In the genomic region with DNA sequence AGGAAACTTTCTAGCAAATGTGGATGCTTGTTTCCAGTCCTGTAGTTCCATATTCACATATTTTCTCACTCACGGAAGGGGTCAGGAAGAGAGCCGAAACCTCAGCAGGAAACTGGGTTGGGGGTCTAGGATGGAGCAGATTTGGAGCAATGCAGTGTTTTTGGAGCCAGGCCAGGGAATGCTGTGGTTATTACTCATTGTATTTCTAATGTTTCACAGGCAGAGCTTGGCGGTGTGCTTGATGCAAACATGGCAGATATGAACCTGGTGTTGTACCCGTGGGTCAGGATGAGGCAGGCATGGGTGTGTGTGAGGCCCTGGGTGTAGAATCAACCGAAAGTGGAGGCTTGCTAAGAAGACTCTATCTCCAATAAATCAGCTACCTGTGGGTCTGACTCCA, we compare ENCODE assay signal across 16 cellular contexts. TPM values are rescaled to one million over a fixed set of nuclear protein-coding genes. Genes with fewer than 3 reads are reported as not detected.
DNase-seq lines count a peak whose midpoint lies in the region; ATAC-seq and TF ChIP-seq lines count a peak whose summit lies in the region.
"Had no signal": no experiment of that assay in that cellular context is flagged by ENCODE, and none has a peak within 500 bp of the region (broad histone marks: within the 10 kb centered on the region; RNA-seq: fewer than 3 reads in every experiment).

No MANE protein-coding gene starts in this region.

- H3K9me3 Mint-ChIP-seq in natural killer cell = no peaks in the 10 kb centered on the region
- H3K9me3 Mint-ChIP-seq: activated T-cell treated with anti-CD3 and anti-CD28 coated beads, Interleukin-2, amount 50 U/mL, for 4 hours; brain had no signal

- ATAC-seq in natural killer cell = no peak
- ATAC-seq: activated CD4-positive, alpha-beta T cell treated with anti-CD3 and anti-CD28 coated beads for 36 hours; activated T-cell treated with anti-CD3 and anti-CD28 coated beads, Interleukin-2, amount 50 U/mL, for 4 hours; mucosa of descending colon had no signal

- TF ChIP-seq CTCF in epithelial cell of esophagus (IDR thresholded peaks at IDR 0.05; ENCODE audit: insufficient read depth, low read depth, low read length, missing control alignments) (no peak), natural killer cell (IDR thresholded peaks at IDR 0.05) (no peak), spleen (IDR thresholded peaks at IDR 0.05 in 8 of 11, conservative IDR thresholded peaks at IDR 0.05 in 3 of 11) (no peak)

- no peak for TF ChIP-seq POLR2A in spleen (IDR thresholded peaks at IDR 0.05)

- H3K27ac Mint-ChIP-seq in natural killer cell = peak overlapping the region; percentile 97 to 99
- H3K27ac Mint-ChIP-seq: activated CD4-positive, alpha-beta T cell treated with anti-CD3 and anti-CD28 coated beads for 36 hours; brain had no signal

- intact Hi-C loops in natural killer cell (cut with micrococcal nuclease) = no loop called here
- intact Hi-C loops in spleen (cut with DNase I; ENCODE audit: low total_unique reads) = no loop called here

- H3K9me3 ChIP-seq in SJSA1 (replicated peaks) = no peaks in the 10 kb centered on the region
- no peaks in the 10 kb centered on the region for H3K9me3 ChIP-seq in spleen
- H3K9me3 ChIP-seq: mucosa of descending colon, right atrium auricular region had no signal

- H3K4me1 ChIP-seq in SJSA1 (replicated peaks) (peaks cover 11% of the 10 kb centered on the region), spleen (peaks cover 6 to 44% (median 30%) of the 10 kb centered on the region in 6 donors)
- H3K4me1 ChIP-seq: right atrium auricular region had no signal

- no peaks in the 10 kb centered on the region for H3K27me3 Mint-ChIP-seq in natural killer cell (ENCODE audit: low read depth in 2 of 2)
- H3K27me3 Mint-ChIP-seq: activated CD4-positive, alpha-beta T cell treated with anti-CD3 and anti-CD28 coated beads for 36 hours had no signal

- H3K27ac ChIP-seq in SJSA1 = no peak overlapping the region
- H3K27ac ChIP-seq in spleen = no peak overlapping the region
- H3K27ac ChIP-seq: right atrium auricular region had no signal

- 53 to 62% (median 61%) methylated on average over 5 of the region's 5 CpGs for WGBS in spleen, 5 donors

- H3K36me3 ChIP-seq in SJSA1 = no peaks in the 10 kb centered on the region
- H3K36me3 ChIP-seq in spleen = no peaks in the 10 kb centered on the region
- H3K36me3 ChIP-seq: right atrium auricular region had no signal

- H3K4me3 Mint-ChIP-seq in natural killer cell = peak overlapping the region; percentile 53
- H3K4me3 Mint-ChIP-seq: activated CD4-positive, alpha-beta T cell treated with anti-CD3 and anti-CD28 coated beads for 36 hours; activated T-cell treated with anti-CD3 and anti-CD28 coated beads, Interleukin-2, amount 50 U/mL, for 4 hours; brain had no signal

- H3K4me3 ChIP-seq in SJSA1 (no peak overlapping the region), epithelial cell of esophagus (ENCODE audit: low read length) (no peak overlapping the region), spleen (no peak overlapping the region)
- H3K4me3 ChIP-seq: mucosa of descending colon, right atrium auricular region had no signal

- DNase-seq in ELR (ENCODE audit: low read depth) (peak; percentile 45), SJSA1 (ENCODE audit: low read depth in 1 of 2, low spot score in 2 of 2) (peak; percentile 61 to 80), epithelial cell of esophagus (ENCODE audit: low read depth) (peak; percentile 79), natural killer cell (no peak), hippocampal formation (lab: John Stamatoyannopoulos, UW) (no peak), NCI-H1092 (lab: John Stamatoyannopoulos, UW) (no peak), spleen (no peak)
- no peak for DNase-seq in activated CD4-positive, alpha-beta T cell treated with anti-CD3 and anti-CD28 coated beads, Interleukin-2, amount 50 U/mL, for 4 hours
- DNase-seq: activated CD4-positive, alpha-beta T cell treated with anti-CD3 and anti-CD28 coated beads for 36 hours; activated T-cell treated with anti-CD3 and anti-CD28 coated beads, Interleukin-2, amount 50 U/mL, for 4 hours; DND-41; erythroblast; HCEC 1CT; mucosa of descending colon had no signal

- peaks cover 3% of the 10 kb centered on the region for H3K36me3 Mint-ChIP-seq in natural killer cell
- H3K36me3 Mint-ChIP-seq: brain had no signal

- H3K27me3 ChIP-seq in SJSA1 (replicated peaks) (no peaks in the 10 kb centered on the region), spleen (replicated peaks in 1 of 7) (no peaks in the 10 kb centered on the region)
- H3K27me3 ChIP-seq: right atrium auricular region had no signal

- H3K4me1 Mint-ChIP-seq in natural killer cell = peaks cover 50 to 53% of the 10 kb centered on the region in 2 donors

RNA-seq across cellular contexts. Expression of a gene that starts 34.6 kb away (rescaled TPM):
- total RNA-seq in SJSA1 (2014; rRNA removed; shearing (Covaris generic)) = 4.3 and 8.5 TPM in 2 replicates
- 1 to 10 TPM; 4.4 to 5.5 (median 4.6) TPM for total RNA-seq in natural killer cell
- 100 to 1,000 TPM in 2 of 7 donors, 10 to 100 TPM in 5; 46.9 to 164 (median 86.8) TPM for total RNA-seq in spleen
- 10 to 100 TPM; 11.5 to 15.0 (median 12.8) TPM for polyA plus RNA-seq in spleen

Comparison
In these comparisons a context has a peak if more than half of its experiments do, and no peak if none do; other contexts are left out.
1. DNase-seq: peak in ELR (single experiment), SJSA1 (2 of 2) and epithelial cell of esophagus (single experiment); none in natural killer cell (single experiment), activated CD4-positive, alpha-beta T cell treated with anti-CD3 and anti-CD28 coated beads, Interleukin-2, amount 50 U/mL, for 4 hours (0 of 2), hippocampal formation (0 of 2), NCI-H1092 (single experiment) and spleen (single experiment).